1 cellular context compared by ENCODE assay signal in the genomic region with DNA sequence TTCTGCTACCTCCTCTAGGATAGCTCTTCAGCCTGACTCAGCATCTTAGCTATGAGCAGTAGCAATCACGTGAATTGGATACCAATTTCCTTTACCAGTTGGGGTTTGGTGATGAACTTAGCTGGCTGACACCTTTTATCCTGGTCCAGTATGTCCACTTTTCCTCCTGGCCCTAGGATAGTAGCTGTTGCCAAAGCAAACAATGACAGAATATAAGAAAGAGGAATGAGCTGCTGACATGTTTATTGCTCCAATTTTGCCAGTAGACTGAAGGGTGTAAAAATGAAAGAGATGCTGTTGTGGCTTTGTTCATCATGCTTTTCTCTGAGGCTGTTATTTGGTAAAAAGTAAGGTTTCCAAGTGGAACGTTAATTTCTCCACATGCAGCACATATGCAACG.
TF ChIP-seq lines count a peak whose summit lies in the region.

No MANE protein-coding gene starts in this region.

TF ChIP-seq in GM23338, 12 proteins besides CTCF, POLR2A, EP300 and RAD21 (continued from another document):
- TF ChIP-seq ZNF462 (CRISPR knock-in tag; IDR thresholded peaks at IDR 0.05) (no peak), ZNF114 (CRISPR knock-in tag; IDR thresholded peaks at IDR 0.05) (no peak), ETS1 (IDR thresholded peaks at IDR 0.05) (no peak), EZH2 (IDR thresholded peaks at IDR 0.05; ENCODE audit: low read depth, unreplicated experiment) (no peak), EZH2phosphoT487 (IDR thresholded peaks at IDR 0.05; ENCODE audit: unreplicated experiment) (no peak), NANOG (IDR thresholded peaks at IDR 0.05; ENCODE audit: borderline replicate concordance) (no peak), STAT1 (IDR thresholded peaks at IDR 0.05; ENCODE audit: unreplicated experiment) (no peak), ZNF331 (CRISPR knock-in tag; IDR thresholded peaks at IDR 0.05; ENCODE audit: low read depth) (no peak), REST (IDR thresholded peaks at IDR 0.05; ENCODE audit: unreplicated experiment) (no peak)
